In genomic region chr9:19748278-19749126, GRCh38 we compare ENCODE assay signal across 13 cellular contexts. TPM values are rescaled to one million over a fixed set of nuclear protein-coding genes. Genes with fewer than 3 reads are reported as not detected.
DNase-seq lines count a peak whose midpoint lies in the region; ATAC-seq, FAIRE-seq and TF ChIP-seq lines count a peak whose summit lies in the region.
"Had no signal": no experiment of that assay in that cellular context is flagged by ENCODE, and none has a peak within 500 bp of the region (broad histone marks: within the 10 kb centered on the region; RNA-seq: fewer than 3 reads in every experiment).

No MANE protein-coding gene starts in this region.

- peak; percentile 11 for DNase-seq in H4 (ENCODE audit: low spot score)
- DNase-seq in NCI-H460 (ENCODE audit: extremely low read depth, low read depth), result peak; percentile 11
- DNase-seq in K562 (ENCODE audit: extremely low read depth in 1 of 4, low spot score in 3 of 4), result peak; percentile 37 to 64 (median 51)
- no peak for DNase-seq in HFFc6
- DNase-seq in putamen (ENCODE audit: low spot score), result no peak
- DNase-seq in prostate gland (ENCODE audit: low spot score), result no peak
- DNase-seq: activated CD8-positive, alpha-beta memory T cell treated with anti-CD3 and anti-CD28 coated beads for 24 hours; NCI-H1048; RPMI8226 had no signal

- H3K36me3 ChIP-seq in K562 (ENCODE audit: control insufficient read depth, insufficient read depth, low read length) (no peaks in the 10 kb centered on the region), mesodermal cell (ENCODE audit: control insufficient read depth, insufficient read depth, low read length) (no peaks in the 10 kb centered on the region), prostate gland (no peaks in the 10 kb centered on the region)

- no peak overlapping the region for H3K4me3 Mint-ChIP-seq in HFFc6

- TF ChIP-seq POLR2A in K562 (conservative IDR thresholded peaks at IDR 0.05) (no peak), prostate gland (IDR thresholded peaks at IDR 0.05) (no peak)

- peak; percentile 95 for FAIRE-seq in K562 (lab: Jason Lieb, UNC)

- H3K4me3 ChIP-seq in K562 (no peak overlapping the region), mesodermal cell (ENCODE audit: extremely low read depth, insufficient read depth, low read length, poor library complexity, severe bottlenecking) (no peak overlapping the region), prostate gland (no peak overlapping the region)

- no peaks in the 10 kb centered on the region; the same call in 1 of the 2 replicates for H3K27me3 Mint-ChIP-seq in HFFc6 (ENCODE audit: insufficient read depth)

- peak; percentile 92 for TF ChIP-seq EP300 in K562 (IDR thresholded peaks at IDR 0.05; ENCODE audit: low read length)

- H3K79me2 ChIP-seq in K562 (ENCODE audit: control insufficient read depth, insufficient read depth, low read length), result no peaks in the 10 kb centered on the region
- H3K79me2 ChIP-seq: parathyroid adenoma had no signal

- in situ Hi-C loops in K562 (cut with MboI), result no loop called here

- H3K4me1 ChIP-seq in K562 (replicated peaks in 1 of 2; ENCODE audit: control insufficient read depth in 2 of 2, insufficient read depth in 2 of 2, low read length in 2 of 2) (peaks cover 0 to 14% of the 10 kb centered on the region in 2 experiments; a peak in 3 of 5 replicates), mesodermal cell (ENCODE audit: control insufficient read depth, insufficient read depth, low read length, poor library complexity, severe bottlenecking) (peaks cover 18% of the 10 kb centered on the region), prostate gland (replicated peaks) (no peaks in the 10 kb centered on the region)
- H3K4me1 ChIP-seq: parathyroid adenoma had no signal

- TF ChIP-seq RAD21 in K562 (CRISPR knock-in tag; conservative IDR thresholded peaks at IDR 0.05 in 1 of 2, IDR thresholded peaks at IDR 0.05 in 1 of 2), result peak in 1 of 2 experiments; percentile 20; a peak in 1 of 4 replicates

- no peaks in the 10 kb centered on the region for H3K36me3 Mint-ChIP-seq in HFFc6 (ENCODE audit: low read depth)

- 0% methylated on average over 4 of the region's 4 CpGs for WGBS in K562 (ENCODE audit: insufficient coverage, low coverage, missing lambda C conversion rate)
- 18 to 55% methylated on average over 2 of the region's 4 CpGs for WGBS in mesodermal cell (ENCODE audit: insufficient coverage in 2 of 2), 2 experiments
- WGBS in prostate gland, result 62% methylated on average over 4 of the region's 4 CpGs

- peak; percentile 91 for ATAC-seq in K562

- no peak overlapping the region for H3K27ac Mint-ChIP-seq in HFFc6

- no peak overlapping the region for H2AFZ ChIP-seq in K562 (ENCODE audit: low read depth, low read length)
- H2AFZ ChIP-seq: parathyroid adenoma had no signal

- POLR2A ChIA-PET in K562 (lab: Yijun Ruan, JAX), result interaction anchor here (0.5 kb wide), 1 partner anchor 19 kb away, joined by 3 read pairs; no protein-coding TSS in a partner anchor

- CTCF ChIA-PET in K562 (lab: Yijun Ruan, JAX; ENCODE audit: low intra/inter-chr PET ratio), result no interaction called here

- no peaks in the 10 kb centered on the region for H3K27me3 ChIP-seq in K562 (ENCODE audit: control insufficient read depth in 2 of 2, insufficient read depth in 2 of 2, low read length in 2 of 2)
- no peaks in the 10 kb centered on the region for H3K27me3 ChIP-seq in prostate gland (replicated peaks; ENCODE audit: insufficient read depth)

- no peaks in the 10 kb centered on the region for H3K4me1 Mint-ChIP-seq in HFFc6 (ENCODE audit: low read depth)

- peaks cover 28% of the 10 kb centered on the region for H3K9me3 Mint-ChIP-seq in HFFc6

- BruUV-seq in K562 (replicated peaks; lab: Mats Ljungman, UMichigan), result no TSS peak

- H3K4me2 ChIP-seq in K562 (ENCODE audit: insufficient read depth, low read length), result peak overlapping the region; percentile 7; the same call in 1 of the 2 replicates

- intact Hi-C loops in K562 (cut with micrococcal nuclease), result no loop called here
- intact Hi-C loops in prostate gland (cut with DNase I), result no loop called here

- H3K27ac ChIP-seq in K562 (ENCODE audit: extremely low read depth, low read depth, low read length) (peak overlapping the region; percentile 69), mesodermal cell (ENCODE audit: low read depth, low read length, severe bottlenecking) (peak overlapping the region; percentile 88), prostate gland (no peak overlapping the region)
- H3K27ac ChIP-seq: parathyroid adenoma had no signal

- TF ChIP-seq CTCF in K562 (IDR thresholded peaks at IDR 0.05 in 2 of 3, conservative IDR thresholded peaks at IDR 0.05 in 1 of 3; ENCODE audit: insufficient read depth in 2 of 3, low read depth in 1 of 3, low read length in 3 of 3) (no peak), HFFc6 (IDR thresholded peaks at IDR 0.05) (no peak), prostate gland (IDR thresholded peaks at IDR 0.05) (no peak)

- no peaks in the 10 kb centered on the region for H4K20me1 ChIP-seq in K562 (replicated peaks; ENCODE audit: control insufficient read depth, insufficient read depth, low read length)

- H3K9me1 ChIP-seq in K562 (ENCODE audit: control insufficient read depth, insufficient read depth, low read length), result no peaks in the 10 kb centered on the region

- H3K9ac ChIP-seq in K562 (ENCODE audit: insufficient read depth in 1 of 2, low read depth in 2 of 2, low read length in 2 of 2), result no peak overlapping the region
- H3K9ac ChIP-seq: parathyroid adenoma had no signal

- H3K9me3 ChIP-seq in K562 (replicated peaks; ENCODE audit: control insufficient read depth, insufficient read depth, low read depth, low read length) (no peaks in the 10 kb centered on the region), mesodermal cell (ENCODE audit: control insufficient read depth, low read length) (no peaks in the 10 kb centered on the region), prostate gland (no peaks in the 10 kb centered on the region)

TF ChIP-seq in K562, 482 proteins besides CTCF, POLR2A, EP300 and RAD21 (continues in another document):
- TF ChIP-seq SMARCE1 (IDR thresholded peaks at IDR 0.05) (peak; percentile 86), SRSF3 (IDR thresholded peaks at IDR 0.05; ENCODE audit: insufficient read depth, low read length) (no peak), BMI1 (IDR thresholded peaks at IDR 0.05; ENCODE audit: low read length) (no peak), GATAD2A (IDR thresholded peaks at IDR 0.05) (no peak), RFX5 (IDR thresholded peaks at IDR 0.05; ENCODE audit: low read depth, low read length) (no peak), NEUROD1 (IDR thresholded peaks at IDR 0.05; ENCODE audit: borderline replicate concordance, low read depth, low read length, partially characterized antibody) (peak; percentile 47), SP1 (CRISPR knock-in tag; IDR thresholded peaks at IDR 0.05) (no peak), ZC3H8 (IDR thresholded peaks at IDR 0.05) (no peak), ZNF780A (CRISPR knock-in tag; IDR thresholded peaks at IDR 0.05) (no peak), NFE2L1 (tag; IDR thresholded peaks at IDR 0.05; ENCODE audit: borderline replicate concordance, low read depth) (no peak), MYBL2 (IDR thresholded peaks at IDR 0.05; ENCODE audit: low read depth) (peak; percentile 40; the same call in 1 of the 2 replicates), MYBL2 (CRISPR knock-in tag; IDR thresholded peaks at IDR 0.05; ENCODE audit: borderline replicate concordance) (no peak), GTF2A2 (tag; IDR thresholded peaks at IDR 0.05) (no peak), RBM22 (IDR thresholded peaks at IDR 0.05; ENCODE audit: low read depth, low read length, poor library complexity, severe bottlenecking) (no peak), ATF1 (CRISPR knock-in tag; IDR thresholded peaks at IDR 0.05) (no peak), ATF1 (tag; IDR thresholded peaks at IDR 0.05) (peak; percentile 42), SMARCA4 (IDR thresholded peaks at IDR 0.05) (peak; percentile 92), CHD2 (IDR thresholded peaks at IDR 0.05; ENCODE audit: low read depth, low read length) (no peak), ZNF431 (CRISPR knock-in tag; IDR thresholded peaks at IDR 0.05) (no peak), SNRNP70 (optimal IDR thresholded peaks at IDR 0.05; ENCODE audit: low read depth, low read length) (no peak)

RNA-seq across cellular contexts. Expression of gene SLC24A2, which starts 40.3 kb away (rescaled TPM):
- total RNA-seq in H4 (2014; rRNA removed; shearing (Covaris generic)), result 0.02 and 0.06 TPM in 2 replicates
- total RNA-seq in NCI-H460 (2014; rRNA removed; shearing (Covaris generic)), result not detected in 2 replicates
- polyA plus RNA-seq in NCI-H460 (2014; cell fraction: nucleus; rRNA removed), result not detected in 2 replicates
- total RNA-seq in K562 (2011; cell fraction: chromatin; rRNA removed; ENCODE audit: low replicate concordance), result 0.81 and 1.0 TPM in 2 replicates
- 0.66 and 1.0 TPM in 2 replicates for total RNA-seq in K562 (2011; cell fraction: nucleolus; rRNA removed)
- total RNA-seq in K562 (2011; cell fraction: nucleoplasm; rRNA removed), result 0.23 and 0.37 TPM in 2 replicates
- total RNA-seq in K562 (2014; rRNA removed), result 0.05 and 0.12 TPM in 2 replicates
- 0.32 and 0.40 TPM in 2 replicates for total RNA-seq in K562 (2014; rRNA removed; fragmentation: Illumina TruSeq; extraction: Trizol)
- 0.30 and 0.33 TPM in 2 replicates for total RNA-seq in K562 (2015; rRNA removed; fragmentation: Illumina TruSeq; extraction: Trizol)
- 0.31 and 0.40 TPM in 2 replicates for total RNA-seq in K562 (2021)
- polyA plus RNA-seq in K562 (2011; rRNA removed), result 0.08 and 0.46 TPM in 2 replicates
- 0.04 and 0.29 TPM in 2 replicates for polyA plus RNA-seq in K562 (2011; cell fraction: cytosol; rRNA removed)
- 0.20 and 0.86 TPM in 2 replicates for polyA plus RNA-seq in K562 (2011; cell fraction: nucleus; rRNA removed)
- 0.35 and 0.40 TPM in 2 replicates for polyA plus RNA-seq in K562 (2012)
- 0.34 and 0.36 TPM in 2 replicates for polyA plus RNA-seq in K562 (2014; fragmentation: Illumina TruSeq; extraction: Trizol)
- under 1 TPM; 0.04 TPM for polyA plus RNA-seq in K562 (2014; fragmentation: Nextera tagmentation; extraction: Ambion mirVana)
- 0.09 TPM in 2 replicates for polyA plus RNA-seq in K562 (2014; rRNA removed)
- polyA minus RNA-seq in K562 (2011; rRNA and poly(A)+ RNA removed), result 0.46 and 1.9 TPM in 2 replicates
- 0.09 TPM in 1 of 2 replicates, not detected in the other for polyA minus RNA-seq in K562 (2011; cell fraction: cytosol; rRNA and poly(A)+ RNA removed)
- 0.27 and 2.6 TPM in 2 replicates for polyA minus RNA-seq in K562 (2011; cell fraction: nucleus; rRNA and poly(A)+ RNA removed)
- polyA plus RNA-seq in mesodermal cell (2013, experiment 1 of 2), result 0.11 TPM
- 0.20 TPM for polyA plus RNA-seq in mesodermal cell (2013, experiment 2 of 2)
- total RNA-seq in HFFc6 (2021; fragmentation: NEBNext Ultra II Directional; extraction: Animal tissue kit (Norgen Biotek cat#: 25700)), result not detected
- under 1 TPM in 1 of 2 donors, not detected in 1; 0.68 TPM for total RNA-seq in prostate gland
- total RNA-seq: dermis microvascular lymphatic vessel endothelial cell, kidney epithelial cell had no signal

Comparison
In these comparisons a context has a peak if more than half of its experiments do, and no peak if none do; other contexts are left out.
1. DNase-seq: peak in H4 (single experiment), NCI-H460 (single experiment) and K562 (4 of 4); none in HFFc6 (single experiment), putamen (single experiment) and prostate gland (single experiment).
2. H3K27ac ChIP-seq: peak in K562 (single experiment) and mesodermal cell (single experiment); none in prostate gland (0 of 2).